Comparison of ENCODE assay signal across 8 cellular contexts in genomic region chr17:5438716-5439445, GRCh38. TPM values are rescaled to one million over a fixed set of nuclear protein-coding genes. Genes with fewer than 3 reads are reported as not detected.
A peak's percentile ranks its signal among the peaks of the same experiment; 100 is the strongest.
DNase-seq lines count a peak whose midpoint lies in the region; ATAC-seq, FAIRE-seq and TF ChIP-seq lines count a peak whose summit lies in the region.

TSS of gene C1QBP (minus strand) at chr17:5439155. CDS start at chr17:5439073, 82 bp downstream.

- no peak for FAIRE-seq in kidney (lab: Jason Lieb, UNC)

- H3K9ac ChIP-seq in kidney (ENCODE audit: low read length in 2 of 2): peak within 1 kb of the TSS; percentile 60 to 90

- H3K27ac ChIP-seq in kidney (ENCODE audit: low read depth in 2 of 2, low read length in 2 of 2): peak within 1 kb of the TSS in 1 of 2 donors; percentile 73

- H3K9me3 ChIP-seq in kidney (ENCODE audit: control insufficient read depth in 1 of 2, low read length in 2 of 2): no peaks in the 10 kb centered on the region

- peak; percentile 88 for ATAC-seq in HG03196 (IDR thresholded peaks at IDR 0.05; ENCODE audit: unreplicated experiment)
- peak; percentile 87 to 93 for ATAC-seq in activated CD4-positive, CD25-positive, alpha-beta regulatory T cell treated with anti-CD3 and anti-CD28 coated beads, Interleukin-2, amount 50 U/mL, for 24 hours

- H3K4me3 ChIP-seq in kidney (ENCODE audit: low read length in 2 of 2): peak within 1 kb of the TSS; percentile 69 to 88

- in situ Hi-C loops in GM18951 (cut with MboI; ENCODE audit: low sequenced_read_pairs, unreplicated experiment): loop anchor here (10.0 kb wide), 1 partner anchor 194 kb away; no protein-coding TSS in a partner anchor

- DNase-seq in AG20443 (ENCODE audit: low spot score) (peak; percentile 97), NCI-H446 treated with DMSO at 0.1 percent for 48 hours (lab: John Stamatoyannopoulos, UW) (peak; percentile 69), cerebellar cortex (ENCODE audit: low spot score) (peak; percentile 90), kidney (peak; percentile 96)
- peak; percentile 92 for DNase-seq in stimulated activated CD4-positive, alpha-beta T cell treated with anti-CD3 and anti-CD28 coated beads, Interleukin-15, amount 100 ng/mL, for 24 hours

- TF ChIP-seq CTCF in kidney (IDR thresholded peaks at IDR 0.05; ENCODE audit: borderline replicate concordance, extremely low read depth, insufficient read depth): peak; percentile 88

- intact Hi-C loops in kidney (cut with DNase I): no loop called here

- H3K4me1 ChIP-seq in kidney (ENCODE audit: control insufficient read depth in 1 of 2, insufficient read depth in 1 of 2, low read depth in 1 of 2, low read length in 2 of 2): peaks cover 10 to 11% of the 10 kb centered on the region in 2 donors

- TF ChIP-seq POLR2A in GM18951 (IDR thresholded peaks at IDR 0.05; ENCODE audit: extremely low read depth, insufficient read depth, insufficient read length): peak; percentile 89

- peaks cover 13 to 15% of the 10 kb centered on the region in 2 donors for H3K36me3 ChIP-seq in kidney (ENCODE audit: control insufficient read depth in 1 of 2, insufficient read depth in 2 of 2, low read length in 2 of 2)

RNA-seq across cellular contexts. Expression of gene C1QBP, which starts in this region (rescaled TPM):
- 91.5 TPM for total RNA-seq in kidney
- 181 TPM for polyA plus RNA-seq in kidney (ENCODE audit: insufficient read depth, low read depth, low replicate concordance)
